23 cellular contexts compared by ENCODE assay signal in genomic region chr4:180637616-180638015, GRCh38.
DNase-seq lines count a peak whose midpoint lies in the region; ATAC-seq and TF ChIP-seq lines count a peak whose summit lies in the region.
"Had no signal": no experiment of that assay in that cellular context is flagged by ENCODE, and none has a peak within 500 bp of the region (broad histone marks: within the 10 kb centered on the region; RNA-seq: fewer than 3 reads in every experiment).

No MANE protein-coding gene starts in this region.

- no peaks in the 10 kb centered on the region for H4K20me1 ChIP-seq in GM23338 (replicated peaks; ENCODE audit: insufficient read depth)
- H4K20me1 ChIP-seq: BLaER1 had no signal

- no peak overlapping the region for H3K23ac ChIP-seq in neuronal stem cell (ENCODE audit: low read depth, low read length, poor library complexity)

- no peaks in the 10 kb centered on the region for H3F3A ChIP-seq in GM23338 (replicated peaks; ENCODE audit: low read depth)

- H3K4me1 Mint-ChIP-seq in GM23338 = peaks cover 20% of the 10 kb centered on the region
- H3K4me1 Mint-ChIP-seq: CD4-positive, CD25-positive, alpha-beta regulatory T cell had no signal

- no peaks in the 10 kb centered on the region for H3K9me3 Mint-ChIP-seq in GM23338

- no peak overlapping the region for H2BK15ac ChIP-seq in neuronal stem cell (ENCODE audit: low read length)

- peak; percentile 52 for ATAC-seq in GM18868 (IDR thresholded peaks at IDR 0.05; ENCODE audit: unreplicated experiment)
- ATAC-seq in GM23338 = no peak; the same call in 2 of the 3 replicates
- ATAC-seq in HG03095 (IDR thresholded peaks at IDR 0.05; ENCODE audit: unreplicated experiment) = no peak
- no peak for ATAC-seq in GM19397 (IDR thresholded peaks at IDR 0.05; ENCODE audit: unreplicated experiment)
- ATAC-seq: HCT116, PC-3, Right ventricle myocardium inferior had no signal

- H2AK5ac ChIP-seq in neuronal stem cell (ENCODE audit: low read depth, low read length) = no peak overlapping the region

- WGBS in neuronal stem cell (ENCODE audit: extremely low coverage in 2 of 2, insufficient read length in 2 of 2, insufficient replicate concordance in 1 of 2), 2 donors = no CpG with 5 or more reads among the region's 5 CpGs

- no peak overlapping the region for H3K4me3 Mint-ChIP-seq in GM23338
- H3K4me3 Mint-ChIP-seq: CD4-positive, CD25-positive, alpha-beta regulatory T cell had no signal

- H4K8ac ChIP-seq in neuronal stem cell (ENCODE audit: low read depth, low read length) = no peak overlapping the region

- H2AFZ ChIP-seq in GM23338 (peak overlapping the region; percentile 35; the same call in 1 of the 2 replicates), neuronal stem cell (ENCODE audit: low read length) (peak overlapping the region; percentile 4)

- no peak overlapping the region for H3K4me2 ChIP-seq in GM23338
- no peak overlapping the region for H3K4me2 ChIP-seq in neuronal stem cell (ENCODE audit: insufficient read depth, low read length, poor library complexity, severe bottlenecking)
- H3K4me2 ChIP-seq: BLaER1 had no signal

- H3K27me3 ChIP-seq in GM23338 (ENCODE audit: insufficient read depth) = no peaks in the 10 kb centered on the region
- no peaks in the 10 kb centered on the region for H3K27me3 ChIP-seq in SJSA1 (replicated peaks)
- H3K27me3 ChIP-seq in neuronal stem cell (ENCODE audit: control insufficient read depth in 3 of 3, insufficient read depth in 3 of 3, low read depth in 1 of 3, low read length in 3 of 3) = no peaks in the 10 kb centered on the region
- H3K27me3 ChIP-seq: BLaER1, MG63, SJCRH30 had no signal

- H3K4me1 ChIP-seq in GM23338 (ENCODE audit: insufficient read depth) (peaks cover 7% of the 10 kb centered on the region), SJSA1 (replicated peaks) (peaks cover 32% of the 10 kb centered on the region), neuronal stem cell (ENCODE audit: control insufficient read depth in 2 of 2, insufficient read depth in 1 of 2, low read depth in 1 of 2, low read length in 2 of 2) (peaks cover 0 to 4% of the 10 kb centered on the region in 2 donors)
- H3K4me1 ChIP-seq: BLaER1, SJCRH30 had no signal

- H3K4ac ChIP-seq in neuronal stem cell (ENCODE audit: low read length) = no peak overlapping the region

- no peaks in the 10 kb centered on the region for H3K36me3 Mint-ChIP-seq in GM23338 (ENCODE audit: low read depth)
- H3K36me3 Mint-ChIP-seq: CD4-positive, CD25-positive, alpha-beta regulatory T cell had no signal

- H3K9me3 ChIP-seq in SJSA1 (replicated peaks) = no peaks in the 10 kb centered on the region
- H3K9me3 ChIP-seq in neuronal stem cell (replicated peaks in 1 of 2; ENCODE audit: control insufficient read depth in 2 of 2, insufficient read depth in 1 of 2, low read depth in 1 of 2, low read length in 2 of 2) = no peaks in the 10 kb centered on the region
- H3K9me3 ChIP-seq: BLaER1, MG63, SJCRH30 had no signal

- H3K27me3 Mint-ChIP-seq in GM23338 (ENCODE audit: insufficient read depth, low read depth, poor library complexity) = peaks cover 4% of the 10 kb centered on the region
- H3K27me3 Mint-ChIP-seq: CD4-positive, CD25-positive, alpha-beta regulatory T cell had no signal

- no peak overlapping the region for H3K18ac ChIP-seq in neuronal stem cell (ENCODE audit: low read length)

- H3K79me2 ChIP-seq in GM23338 (replicated peaks; ENCODE audit: insufficient read depth) = no peaks in the 10 kb centered on the region

- no peak overlapping the region for H4K91ac ChIP-seq in neuronal stem cell (ENCODE audit: low read depth, low read length, poor library complexity)

- peaks cover 14% of the 10 kb centered on the region for H3K9me2 ChIP-seq in GM23338 (ENCODE audit: insufficient read depth)

- H3K4me3 ChIP-seq in GM23338 = no peak overlapping the region
- H3K4me3 ChIP-seq in SJSA1 = no peak overlapping the region
- H3K4me3 ChIP-seq in neuronal stem cell (ENCODE audit: low read length in 2 of 2) = no peak overlapping the region
- H3K4me3 ChIP-seq: BLaER1, MG63, SJCRH30 had no signal

- TF ChIP-seq CTCF in GM23338 (conservative IDR thresholded peaks at IDR 0.05; ENCODE audit: low read depth in 2 of 2) = no peak

- no peak overlapping the region for H2BK120ac ChIP-seq in neuronal stem cell (ENCODE audit: low read depth, low read length)

- H3K36me3 ChIP-seq in GM23338 (ENCODE audit: insufficient read depth) (no peaks in the 10 kb centered on the region), SJSA1 (no peaks in the 10 kb centered on the region), neuronal stem cell (replicated peaks in 1 of 2; ENCODE audit: control insufficient read depth in 2 of 2, insufficient read depth in 2 of 2, low read length in 2 of 2) (no peaks in the 10 kb centered on the region)
- H3K36me3 ChIP-seq: BLaER1, MG63, SJCRH30 had no signal

- no peak overlapping the region for H3K14ac ChIP-seq in neuronal stem cell (ENCODE audit: low read length)

- H2BK12ac ChIP-seq in neuronal stem cell (ENCODE audit: low read length) = no peak overlapping the region

- H3K9ac ChIP-seq in neuronal stem cell (ENCODE audit: low read depth, low read length, poor library complexity) = no peak overlapping the region
- H3K9ac ChIP-seq: BLaER1 had no signal

- H3K79me1 ChIP-seq in neuronal stem cell (ENCODE audit: low read depth, low read length) = no peaks in the 10 kb centered on the region

- DNase-seq in GM23338 (ENCODE audit: low spot score) (no peak), SJSA1 (ENCODE audit: low read depth in 1 of 2, low spot score in 2 of 2) (no peak), neuronal stem cell (ENCODE audit: low spot score) (no peak), 8988T (no peak)
- DNase-seq: CD4-positive, CD25-positive, alpha-beta regulatory T cell; GOT3; KBM-7; MG63; NCI-H1105 treated with DMSO at 0.1 percent for 48 hours; NCI-H146; NCI-H1930; NCI-H2107; NCI-H446; NCI-H526 treated with DMSO at 0.1 percent for 48 hours; PC-3; SJCRH30; T-helper 2 cell had no signal

- H3K27ac Mint-ChIP-seq in GM23338 = no peak overlapping the region
- H3K27ac Mint-ChIP-seq: CD4-positive, CD25-positive, alpha-beta regulatory T cell had no signal

- no peak overlapping the region for H3K27ac ChIP-seq in GM23338 (ENCODE audit: low read depth)
- H3K27ac ChIP-seq in SJSA1 = peak overlapping the region; percentile 47
- H3K27ac ChIP-seq in neuronal stem cell (replicated peaks; ENCODE audit: low read length) = no peak overlapping the region
- H3K27ac ChIP-seq: BLaER1, SJCRH30 had no signal

- no peak overlapping the region for H2BK5ac ChIP-seq in neuronal stem cell (ENCODE audit: low read length)

TF ChIP-seq in GM23338, 12 proteins besides CTCF, POLR2A, EP300 and RAD21 (continues in another document):
- TF ChIP-seq ZNF114 (CRISPR knock-in tag; IDR thresholded peaks at IDR 0.05) (no peak), EZH2 (IDR thresholded peaks at IDR 0.05; ENCODE audit: low read depth, unreplicated experiment) (no peak), NANOG (IDR thresholded peaks at IDR 0.05; ENCODE audit: borderline replicate concordance) (no peak), EZH2phosphoT487 (IDR thresholded peaks at IDR 0.05; ENCODE audit: unreplicated experiment) (no peak), REST (IDR thresholded peaks at IDR 0.05; ENCODE audit: unreplicated experiment) (no peak), ETS1 (IDR thresholded peaks at IDR 0.05) (no peak), STAT1 (IDR thresholded peaks at IDR 0.05; ENCODE audit: unreplicated experiment) (no peak)
